ENCODE assay signal across 8 cellular contexts in genomic region chr14:34556497-34556826, GRCh38. TPM values are rescaled to one million over a fixed set of nuclear protein-coding genes. Genes with fewer than 3 reads are reported as not detected.
DNase-seq lines count a peak whose midpoint lies in the region; ATAC-seq, FAIRE-seq and TF ChIP-seq lines count a peak whose summit lies in the region.
"Not testable (repeated sequence)": the region's sequence is repeated elsewhere in the genome, so short reads cannot be mapped to it uniquely, and the experiment has no call there.

No MANE protein-coding gene starts in this region.

- peak; percentile 58 for FAIRE-seq in GM18507 (lab: Jason Lieb, UNC)

- H3K9me3 ChIP-seq in heart right ventricle, gastrocnemius medialis: not testable (repeated sequence)

- intact Hi-C loops in heart right ventricle (cut with DNase I); gastrocnemius medialis (cut with DNase I; ENCODE audit: low total_unique reads): not testable (repeated sequence)

- TF ChIP-seq POLR2A in gastrocnemius medialis (IDR thresholded peaks at IDR 0.05) = not testable (repeated sequence)

- H3K36me3 ChIP-seq in heart right ventricle, gastrocnemius medialis: not testable (repeated sequence)

- not testable (repeated sequence) for H3K27ac ChIP-seq in heart right ventricle, gastrocnemius medialis

- ATAC-seq in GM19372 (IDR thresholded peaks at IDR 0.05; ENCODE audit: low read depth, unreplicated experiment) (peak; percentile 43), GM21723 (IDR thresholded peaks at IDR 0.05; ENCODE audit: unreplicated experiment) (peak; percentile 63), HG02970 (IDR thresholded peaks at IDR 0.05; ENCODE audit: low FRiP score, unreplicated experiment) (peak; percentile 43), HG03432 (IDR thresholded peaks at IDR 0.05; ENCODE audit: unreplicated experiment) (peak; percentile 71), heart right ventricle (peak; percentile 93 to 96 (median 95)), gastrocnemius medialis (peak; percentile 83 to 84)
- ATAC-seq in activated CD4-positive, CD25-positive, alpha-beta regulatory T cell treated with anti-CD3 and anti-CD28 coated beads, Interleukin-2, amount 50 U/mL, for 24 hours = peak; percentile 28 to 38

- WGBS in heart right ventricle, 2 donors = no CpG with 5 or more reads among the region's 35 CpGs

- not testable (repeated sequence) for DNase-seq in GM18507 (ENCODE audit: extremely low spot score, insufficient read length, low read depth); heart right ventricle; gastrocnemius medialis

- not testable (repeated sequence) for H3K4me1 ChIP-seq in heart right ventricle, gastrocnemius medialis

- not testable (repeated sequence) for H3K27me3 ChIP-seq in heart right ventricle, gastrocnemius medialis

- TF ChIP-seq CTCF in heart right ventricle (IDR thresholded peaks at IDR 0.05); gastrocnemius medialis (IDR thresholded peaks at IDR 0.05 in 4 of 5, conservative IDR thresholded peaks at IDR 0.05 in 1 of 5): not testable (repeated sequence)

- in situ Hi-C loops in gastrocnemius medialis (cut with MboI; ENCODE audit: low sequenced_read_pairs in 4 of 4) = not testable (repeated sequence)

- H3K4me3 ChIP-seq in heart right ventricle, gastrocnemius medialis: not testable (repeated sequence)

RNA-seq across cellular contexts. Expression of gene EAPP, which starts 17.0 kb away (rescaled TPM):
- total RNA-seq in heart right ventricle (10 to 100 TPM; 16.4 to 24.5 (median 20.1) TPM), gastrocnemius medialis (10 to 100 TPM; 25.6 to 35.7 (median 28.0) TPM)
- 10 to 100 TPM; 18.8 to 20.1 TPM for polyA plus RNA-seq in heart right ventricle

Comparison
In these comparisons a context has a peak if more than half of its experiments do, and no peak if none do; other contexts are left out.
1. ATAC-seq: peak in every context shown above with its lines; median percentile 95 in heart right ventricle; 84 in gastrocnemius medialis; 71 in HG03432; 63 in GM21723; 43 in GM19372; 43 in HG02970; 33 in activated CD4-positive, CD25-positive, alpha-beta regulatory T cell treated with anti-CD3 and anti-CD28 coated beads, Interleukin-2, amount 50 U/mL, for 24 hours.